24 cellular contexts compared by ENCODE assay signal in the genomic region with DNA sequence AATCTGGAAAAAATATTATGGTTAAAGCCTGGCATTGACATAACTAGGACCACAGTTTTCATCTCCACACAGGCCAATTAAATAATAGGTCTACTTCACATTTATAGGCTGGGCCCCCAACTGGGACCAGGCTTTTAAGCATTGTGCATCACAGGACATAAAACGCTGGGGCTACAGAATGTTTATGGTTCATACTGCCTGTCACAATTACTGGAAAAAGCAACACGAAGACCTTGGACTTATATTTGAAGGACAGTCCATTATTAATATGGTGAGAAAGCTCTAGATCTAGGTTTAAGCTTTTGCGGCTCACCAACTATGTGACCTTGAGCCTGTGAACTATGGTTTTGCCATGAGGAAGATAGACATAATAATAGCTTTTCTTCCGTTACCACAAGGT.
"Had no signal": no experiment of that assay in that cellular context is flagged by ENCODE, and none has a peak within 500 bp of the region (broad histone marks: within the 10 kb centered on the region; RNA-seq: fewer than 3 reads in every experiment).

No MANE protein-coding gene starts in this region.

- H3K9me3 ChIP-seq: SJCRH30 had no signal

- H3K27me3 ChIP-seq: SJCRH30 had no signal

- H3K27ac ChIP-seq: SJCRH30, SK-N-MC, WERI-Rb-1 had no signal

- ATAC-seq: activated naive CD8-positive, alpha-beta T cell treated with anti-CD3 and anti-CD28 coated beads, Interleukin-2, amount 50 U/mL, for 24 hours; activated T-cell treated with anti-CD3 and anti-CD28 coated beads, Interleukin-2, amount 50 U/mL, for 4 hours; Panc1 had no signal

- H3K36me3 ChIP-seq: SJCRH30, WERI-Rb-1 had no signal

- H3K4me3 ChIP-seq: SJCRH30, SK-N-MC had no signal

- DNase-seq: activated CD4-positive, alpha-beta memory T cell treated with anti-CD3 and anti-CD28 coated beads for 36 hours; activated CD4-positive, alpha-beta T cell treated with anti-CD3 and anti-CD28 coated beads, Interleukin-2, amount 50 U/mL, for 1 hour; activated CD8-positive, alpha-beta memory T cell treated with anti-CD3 and anti-CD28 coated beads, Interleukin-2, amount 50 U/mL, for 4 hours; activated naive CD4-positive, alpha-beta T cell treated with anti-CD3 and anti-CD28 coated beads, Interleukin-2, amount 10 ng/mL, durations not matched to agents 7 days and 5 days; activated naive CD8-positive, alpha-beta T cell treated with anti-CD3 and anti-CD28 coated beads, Interleukin-2, amount 50 U/mL, for 24 hours; activated T-cell treated with anti-CD3 and anti-CD28 coated beads for 4 hours; activated T-cell treated with anti-CD3 and anti-CD28 coated beads, Interleukin-2, amount 50 U/mL, for 4 hours; anterior cingulate cortex; central memory CD4-positive, alpha-beta T cell; KG1; MM.1S; MV-4-11; NCI-H1092; NCI-H187 treated with DMSO at 0.1 percent for 48 hours; NCI-H2081; NCI-H446; NCI-H510A treated with DMSO at 0.1 percent for 48 hours; NCI-H526 treated with DMSO at 0.1 percent for 48 hours; SHP77; SJCRH30; T1000; WERI-Rb-1 had no signal

- H3K4me1 ChIP-seq: SJCRH30 had no signal
